In the genomic region with DNA sequence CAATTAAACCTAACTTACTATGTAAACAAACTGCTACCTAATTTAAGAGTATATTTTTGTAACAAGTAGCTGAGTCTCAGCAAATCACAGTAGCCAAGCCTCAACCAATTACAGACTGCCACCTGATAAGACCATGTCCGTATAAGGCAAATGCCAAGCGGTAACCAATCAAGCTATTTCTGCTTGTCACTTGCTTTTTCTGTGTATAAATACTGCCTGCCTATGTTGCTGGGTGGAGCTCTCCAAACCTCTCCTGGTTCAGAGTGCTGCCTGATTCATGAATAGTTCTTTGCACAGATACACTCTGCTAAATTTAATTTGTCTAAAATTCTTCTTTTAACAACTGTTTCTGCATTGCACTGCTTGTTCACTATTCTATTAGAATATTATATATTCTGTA, we compare ENCODE assay signal across 21 cellular contexts.
"Had no signal": no experiment of that assay in that cellular context is flagged by ENCODE, and none has a peak within 500 bp of the region (broad histone marks: within the 10 kb centered on the region; RNA-seq: fewer than 3 reads in every experiment).

No MANE protein-coding gene starts in this region.

- ATAC-seq: activated T-cell treated with anti-CD3 and anti-CD28 coated beads, Interleukin-2, amount 50 U/mL, for 4 hours; left lobe of liver; psoas muscle; right cardiac atrium had no signal

- H3K4me1 ChIP-seq: colonic mucosa had no signal

- H3K36me3 ChIP-seq: colonic mucosa, ovary, uterus had no signal

- H3K27ac ChIP-seq: ascending aorta, colonic mucosa, ovary, psoas muscle, skin epidermis, suprapubic skin, transverse colon, uterus had no signal

- H3K9me3 ChIP-seq: ascending aorta, colonic mucosa, ovary, suprapubic skin, uterus had no signal

- H3K27me3 ChIP-seq: ascending aorta, colonic mucosa, ovary, suprapubic skin, transverse colon, uterus had no signal

- FAIRE-seq: frontal cortex had no signal

- H3K4me3 ChIP-seq: ascending aorta, colonic mucosa, ovary, psoas muscle, skin epidermis, suprapubic skin, transverse colon, uterus had no signal

- DNase-seq: activated CD4-positive, alpha-beta T cell treated with anti-CD3 and anti-CD28 coated beads, Interleukin-2, amount 10 ng/mL, durations not matched to agents 24 days and 14 days; activated CD8-positive, alpha-beta memory T cell treated with anti-CD3 and anti-CD28 coated beads, Interleukin-2, amount 50 U/mL, for 4 hours; activated effector memory CD4-positive, alpha-beta T cell treated with Interleukin-2 at 50 U/mL for 16 hours; activated naive CD4-positive, alpha-beta T cell treated with anti-CD3 and anti-CD28 coated beads, Interleukin-2, amount 50 U/mL, for 16 hours; activated T-cell treated with anti-CD3 and anti-CD28 coated beads, Interleukin-2, amount 50 U/mL, for 4 hours; colonic mucosa; hypothalamus; naive B cell; ovary; psoas muscle; right cardiac atrium; stimulated activated CD4-positive, alpha-beta T cell treated with anti-CD3 and anti-CD28 coated beads, Interleukin-15, amount 100 ng/mL, for 24 hours; stimulated activated CD4-positive, alpha-beta T cell treated with anti-CD3 and anti-CD28 coated beads, Interleukin-2, amount 100 ng/mL, for 48 hours; T1000; transverse colon; uterus had no signal
